26 cellular contexts compared by ENCODE assay signal in genomic region chr18:10025756-10026290, GRCh38.
"Had no signal": no experiment of that assay in that cellular context is flagged by ENCODE, and none has a peak within 500 bp of the region (broad histone marks: within the 10 kb centered on the region; RNA-seq: fewer than 3 reads in every experiment).

No MANE protein-coding gene starts in this region.

- ATAC-seq: activated T-cell treated with anti-CD3 and anti-CD28 coated beads, Interleukin-2, amount 50 U/mL, for 4 hours; left lobe of liver; right lobe of liver; stimulated activated effector memory CD8-positive, alpha-beta T cell treated with anti-CD3 and anti-CD28 coated beads, Interleukin-12 subunit alpha, Interleukin-12 subunit beta, amount 100 ng/mL, for 72 hours; stimulated activated naive CD8-positive, alpha-beta T cell treated with anti-CD3 and anti-CD28 coated beads, Interleukin-15, amount 100 ng/mL, for 72 hours; WTC11 had no signal

- H3K9me3 ChIP-seq: right lobe of liver, tibial nerve, uterus had no signal

- DNase-seq: activated CD4-positive, alpha-beta T cell treated with anti-CD3 and anti-CD28 coated beads, Interleukin-2, amount 50 U/mL, for 48 hours; activated CD8-positive, alpha-beta memory T cell treated with anti-CD3 and anti-CD28 coated beads, Interleukin-2, amount 50 U/mL, for 48 hours; activated naive CD4-positive, alpha-beta T cell treated with Interleukin-2 at 50 U/mL for 16 hours; activated naive CD8-positive, alpha-beta T cell treated with anti-CD3 and anti-CD28 coated beads for 36 hours; activated T-cell treated with anti-CD3 and anti-CD28 coated beads, Interleukin-2, amount 50 U/mL, for 4 hours; amniotic stem cell; caudate nucleus; dermis blood vessel endothelial cell; effector CD8-positive, alpha-beta T cell; kidney; mammary epithelial cell; right lobe of liver; stimulated activated CD4-positive, alpha-beta T cell treated with anti-CD3 and anti-CD28 coated beads, Interleukin-2, amount 100 ng/mL, for 24 hours; stimulated activated naive CD8-positive, alpha-beta T cell treated with anti-CD3 and anti-CD28 coated beads, Interleukin-15, amount 100 ng/mL, for 72 hours; T1000 had no signal

- H3K27me3 ChIP-seq: right lobe of liver, tibial nerve, uterus had no signal

- H3K4me1 Mint-ChIP-seq: brain; stimulated activated effector memory CD8-positive, alpha-beta T cell treated with anti-CD3 and anti-CD28 coated beads, Interleukin-12 subunit alpha, Interleukin-12 subunit beta, amount 100 ng/mL, for 72 hours; stimulated activated naive CD8-positive, alpha-beta T cell treated with anti-CD3 and anti-CD28 coated beads, Interleukin-15, amount 100 ng/mL, for 72 hours; WTC11 had no signal

- H3K27ac Mint-ChIP-seq: activated naive CD8-positive, alpha-beta T cell treated with anti-CD3 and anti-CD28 coated beads for 36 hours; activated T-helper 2 cell treated with anti-CD3 and anti-CD28 coated beads, Interferon-gamma antibody, Interleukin-2, Interleukin-4, amounts not matched to agents 10 μg/mL and 5 μg/mL and 100 μg/mL, durations not matched to agents 14 hours and 24 hours and 36 hours; brain; stimulated activated effector memory CD8-positive, alpha-beta T cell treated with anti-CD3 and anti-CD28 coated beads, Interleukin-12 subunit alpha, Interleukin-12 subunit beta, amount 100 ng/mL, for 72 hours; stimulated activated naive CD8-positive, alpha-beta T cell treated with anti-CD3 and anti-CD28 coated beads, Interleukin-15, amount 100 ng/mL, for 72 hours; T-helper 1 cell treated with Interleukin-12 subunit alpha and Interleukin-12 subunit beta and Interleukin-4 antibody, amounts not matched to agents 30 μg/mL and 1 μg/mL, for 36 hours; WTC11 had no signal

- H3K9ac ChIP-seq: parathyroid adenoma had no signal

- H3K4me3 Mint-ChIP-seq: activated naive CD8-positive, alpha-beta T cell treated with anti-CD3 and anti-CD28 coated beads for 36 hours; activated T-cell treated with anti-CD3 and anti-CD28 coated beads, Interleukin-2, amount 50 U/mL, for 4 hours; brain; nephron; stimulated activated effector memory CD8-positive, alpha-beta T cell treated with anti-CD3 and anti-CD28 coated beads, Interleukin-12 subunit alpha, Interleukin-12 subunit beta, amount 100 ng/mL, for 72 hours; stimulated activated naive CD8-positive, alpha-beta T cell treated with anti-CD3 and anti-CD28 coated beads, Interleukin-15, amount 100 ng/mL, for 72 hours; T-helper 1 cell treated with Interleukin-12 subunit alpha and Interleukin-12 subunit beta and Interleukin-4 antibody, amounts not matched to agents 30 μg/mL and 1 μg/mL, for 36 hours; WTC11 had no signal

- H3K79me2 ChIP-seq: parathyroid adenoma had no signal

- H3K4me1 ChIP-seq: parathyroid adenoma, right lobe of liver, tibial nerve, uterus had no signal

- H3K36me3 Mint-ChIP-seq: activated naive CD8-positive, alpha-beta T cell treated with anti-CD3 and anti-CD28 coated beads for 36 hours; brain; stimulated activated effector memory CD8-positive, alpha-beta T cell treated with anti-CD3 and anti-CD28 coated beads, Interleukin-12 subunit alpha, Interleukin-12 subunit beta, amount 100 ng/mL, for 72 hours; WTC11 had no signal

- H3K9me3 Mint-ChIP-seq: activated naive CD8-positive, alpha-beta T cell treated with anti-CD3 and anti-CD28 coated beads for 36 hours; activated T-cell treated with anti-CD3 and anti-CD28 coated beads, Interleukin-2, amount 50 U/mL, for 4 hours; activated T-helper 2 cell treated with anti-CD3 and anti-CD28 coated beads, Interferon-gamma antibody, Interleukin-2, Interleukin-4, amounts not matched to agents 10 μg/mL and 5 μg/mL and 100 μg/mL, durations not matched to agents 14 hours and 24 hours and 36 hours; nephron; stimulated activated effector memory CD8-positive, alpha-beta T cell treated with anti-CD3 and anti-CD28 coated beads, Interleukin-12 subunit alpha, Interleukin-12 subunit beta, amount 100 ng/mL, for 72 hours; stimulated activated naive CD8-positive, alpha-beta T cell treated with anti-CD3 and anti-CD28 coated beads, Interleukin-15, amount 100 ng/mL, for 72 hours; T-helper 1 cell treated with Interleukin-12 subunit alpha and Interleukin-12 subunit beta and Interleukin-4 antibody, amounts not matched to agents 30 μg/mL and 1 μg/mL, for 36 hours had no signal

- H2AFZ ChIP-seq: parathyroid adenoma had no signal

- H3K4me3 ChIP-seq: right lobe of liver, skin epidermis, tibial nerve, uterus had no signal

- H3K36me3 ChIP-seq: right lobe of liver, tibial nerve, uterus had no signal

- H3K27me3 Mint-ChIP-seq: activated naive CD8-positive, alpha-beta T cell treated with anti-CD3 and anti-CD28 coated beads for 36 hours; brain; stimulated activated naive CD8-positive, alpha-beta T cell treated with anti-CD3 and anti-CD28 coated beads, Interleukin-15, amount 100 ng/mL, for 72 hours had no signal

- H3K27ac ChIP-seq: parathyroid adenoma, right lobe of liver, skin epidermis, tibial nerve had no signal
